In the genomic region with DNA sequence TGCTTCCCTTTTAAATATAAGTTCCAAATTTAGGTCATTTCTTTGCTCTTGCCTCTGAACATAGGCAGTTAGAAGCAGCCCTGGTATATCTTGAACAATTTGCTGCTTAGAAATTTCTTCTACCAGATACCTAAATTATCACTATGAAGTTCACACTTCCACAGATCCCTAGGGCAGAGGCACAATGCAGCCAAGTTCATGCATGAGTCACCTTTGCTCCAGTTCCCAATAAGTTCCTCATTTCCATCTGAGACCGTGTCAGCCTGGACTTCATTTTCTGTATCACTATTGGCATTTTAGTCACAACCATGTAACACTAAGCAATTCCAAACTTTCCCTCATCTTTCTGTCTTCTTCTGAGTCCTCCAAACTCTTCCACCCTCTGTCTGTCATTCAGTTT, we compare ENCODE assay signal across 24 cellular contexts. TPM values are rescaled to one million over a fixed set of nuclear protein-coding genes. Genes with fewer than 3 reads are reported as not detected.
A peak's percentile ranks its signal among the peaks of the same experiment; 100 is the strongest.
DNase-seq lines count a peak whose midpoint lies in the region; ATAC-seq, FAIRE-seq and TF ChIP-seq lines count a peak whose summit lies in the region.
"Had no signal": no experiment of that assay in that cellular context is flagged by ENCODE, and none has a peak within 500 bp of the region (broad histone marks: within the 10 kb centered on the region; RNA-seq: fewer than 3 reads in every experiment).

No MANE protein-coding gene starts in this region.

- H3K4me1 Mint-ChIP-seq in endothelial cell (ENCODE audit: unreplicated experiment), result no peaks in the 10 kb centered on the region
- H3K4me1 Mint-ChIP-seq: activated naive CD8-positive, alpha-beta T cell treated with anti-CD3 and anti-CD28 coated beads, Interleukin-2, amount 50 U/mL, for 24 hours had no signal

- peak; percentile 37 for DNase-seq in AG10803 (ENCODE audit: low read depth)
- DNase-seq in HTR-8/SVneo (ENCODE audit: insufficient read length, low spot score), result no peak
- peak; percentile 23 for DNase-seq in SKM-1 treated with dmso at 0.1 percent for 144 hours (lab: John Stamatoyannopoulos, UW; ENCODE audit: unreplicated experiment)
- peak; percentile 26 for DNase-seq in kidney tubule cell (ENCODE audit: low spot score)
- no peak for DNase-seq in endothelial cell (ENCODE audit: low spot score)
- DNase-seq: ACHN; activated naive CD8-positive, alpha-beta T cell treated with anti-CD3 and anti-CD28 coated beads, Interleukin-2, amount 50 U/mL, for 24 hours; brain microvascular endothelial cell; cortex of kidney; DMS79; left colon; midbrain; NCI-H82; Peyer's patch; spleen; SW 1271 had no signal

- H3K9me3 Mint-ChIP-seq in endothelial cell (ENCODE audit: unreplicated experiment), result peaks cover 5% of the 10 kb centered on the region
- H3K9me3 Mint-ChIP-seq: activated naive CD8-positive, alpha-beta T cell treated with anti-CD3 and anti-CD28 coated beads, Interleukin-2, amount 50 U/mL, for 24 hours had no signal

- peaks cover 5% of the 10 kb centered on the region for H3K27me3 Mint-ChIP-seq in endothelial cell (ENCODE audit: unreplicated experiment)
- H3K27me3 Mint-ChIP-seq: progenitor cell of endocrine pancreas had no signal

- H3K36me3 Mint-ChIP-seq in endothelial cell (ENCODE audit: low read depth, unreplicated experiment), result peaks cover 8% of the 10 kb centered on the region

- H3K27ac Mint-ChIP-seq in endothelial cell (ENCODE audit: unreplicated experiment), result no peak overlapping the region
- H3K27ac Mint-ChIP-seq: activated naive CD8-positive, alpha-beta T cell treated with anti-CD3 and anti-CD28 coated beads, Interleukin-2, amount 50 U/mL, for 24 hours; progenitor cell of endocrine pancreas had no signal

- peak; percentile 66 for FAIRE-seq in HTR-8/SVneo (lab: Jason Lieb, UNC)
- FAIRE-seq: TTC549 had no signal

- TF ChIP-seq CTCF in AG10803 (conservative IDR thresholded peaks at IDR 0.05; ENCODE audit: low read length), result no peak
- no peak for TF ChIP-seq CTCF in endothelial cell (IDR thresholded peaks at IDR 0.05; ENCODE audit: unreplicated experiment)

- no peak overlapping the region for H3K4me3 Mint-ChIP-seq in endothelial cell (ENCODE audit: unreplicated experiment)
- H3K4me3 Mint-ChIP-seq: activated naive CD8-positive, alpha-beta T cell treated with anti-CD3 and anti-CD28 coated beads, Interleukin-2, amount 50 U/mL, for 24 hours had no signal

- ATAC-seq in HG03039 (IDR thresholded peaks at IDR 0.05; ENCODE audit: unreplicated experiment) (no peak), GM21367 (IDR thresholded peaks at IDR 0.05; ENCODE audit: unreplicated experiment) (no peak), GM18867 (IDR thresholded peaks at IDR 0.05; ENCODE audit: unreplicated experiment) (no peak)
- ATAC-seq: activated naive CD8-positive, alpha-beta T cell treated with anti-CD3 and anti-CD28 coated beads, Interleukin-2, amount 50 U/mL, for 24 hours; left colon had no signal

- no peak overlapping the region for H3K4me3 ChIP-seq in AG10803 (ENCODE audit: low read length)
- H3K4me3 ChIP-seq: Peyer's patch, spleen, suprapubic skin had no signal

RNA-seq across cellular contexts. Expression of gene KCNJ16, which starts 44.9 kb away (rescaled TPM):
- 0.23 TPM for total RNA-seq in endothelial cell (ENCODE audit: unreplicated experiment)
- total RNA-seq: HT-29, LHCN-M2, suprapubic skin had no signal

RNA-seq across cellular contexts. Expression of gene KCNJ2, which starts 49.4 kb away (rescaled TPM):
- total RNA-seq in endothelial cell (ENCODE audit: unreplicated experiment), result 29.4 TPM

Comparison
In these comparisons a context has a peak if more than half of its experiments do, and no peak if none do; other contexts are left out.
1. DNase-seq: peak in AG10803 (single experiment), SKM-1 treated with dmso at 0.1 percent for 144 hours (single experiment) and kidney tubule cell (single experiment); none in HTR-8/SVneo (single experiment) and endothelial cell (single experiment).